8 cellular contexts compared by ENCODE assay signal in genomic region chr6:392441-393390, GRCh38. TPM values are rescaled to one million over a fixed set of nuclear protein-coding genes. Genes with fewer than 3 reads are reported as not detected.
DNase-seq lines count a peak whose midpoint lies in the region; ATAC-seq and TF ChIP-seq lines count a peak whose summit lies in the region.

No MANE protein-coding gene starts in this region.

- CTCF ChIA-PET in activated CD4-positive, alpha-beta memory T cell treated with anti-CD3 and anti-CD28 coated beads, Interleukin-2, amount 10 ng/mL, durations not matched to agents 7 days and 5 days (lab: Charles Lee): interaction anchor here (0.5 to 7.3 kb wide), 15 partner anchors 12 to 280 kb away, joined by 3 to 57 read pairs (median 3); no protein-coding TSS in a partner anchor

- H3K27ac ChIP-seq in thyroid gland: no peak overlapping the region

- TF ChIP-seq POLR2A in GM18526 (IDR thresholded peaks at IDR 0.05; ENCODE audit: extremely low read depth, insufficient read length): peak; percentile 36
- no peak for TF ChIP-seq POLR2A in thyroid gland (IDR thresholded peaks at IDR 0.05)

- no peak for TF ChIP-seq CTCF in thyroid gland (IDR thresholded peaks at IDR 0.05)

- peaks cover 18% of the 10 kb centered on the region for H3K27me3 ChIP-seq in thyroid gland

- H3K4me3 Mint-ChIP-seq in activated CD4-positive, alpha-beta memory T cell treated with anti-CD3 and anti-CD28 coated beads, Interleukin-2, amount 10 ng/mL, durations not matched to agents 7 days and 5 days: peak overlapping the region; percentile 98

- no peaks in the 10 kb centered on the region for H3K9me3 ChIP-seq in thyroid gland

- no peaks in the 10 kb centered on the region for H3K27me3 Mint-ChIP-seq in activated CD4-positive, alpha-beta memory T cell treated with anti-CD3 and anti-CD28 coated beads, Interleukin-2, amount 10 ng/mL, durations not matched to agents 7 days and 5 days

- POLR2A ChIA-PET in activated CD4-positive, alpha-beta memory T cell treated with anti-CD3 and anti-CD28 coated beads, Interleukin-2, amount 10 ng/mL, durations not matched to agents 7 days and 5 days (lab: Charles Lee): interaction anchor here (0.5 to 8.3 kb wide), 53 partner anchors 10 to 1135 kb away, joined by 3 to 328 read pairs (median 7); partner anchors contain the start of genes DUSP22 and EXOC2

- peak; percentile 64 for DNase-seq in activated CD4-positive, alpha-beta memory T cell treated with anti-CD3 and anti-CD28 coated beads, Interleukin-2, amount 10 ng/mL, durations not matched to agents 7 days and 5 days
- DNase-seq in left cardiac atrium (no peak), skeletal muscle cell (ENCODE audit: low read depth) (no peak), cerebellar nuclear complex (lab: John Stamatoyannopoulos, UW) (no peak), thyroid gland (no peak), cortex of kidney (lab: John Stamatoyannopoulos, UW) (no peak), SIG-M5 treated with dmso at 0.1 percent for 504 hours (lab: John Stamatoyannopoulos, UW; ENCODE audit: unreplicated experiment) (no peak)

- H3K9me3 Mint-ChIP-seq in activated CD4-positive, alpha-beta memory T cell treated with anti-CD3 and anti-CD28 coated beads, Interleukin-2, amount 10 ng/mL, durations not matched to agents 7 days and 5 days: no peaks in the 10 kb centered on the region

- no peaks in the 10 kb centered on the region for H3K36me3 ChIP-seq in thyroid gland

- WGBS in thyroid gland, 2 donors: 2 to 3% methylated on average over 32 to 58 of the region's 108 CpGs

- peaks cover 13 to 31% of the 10 kb centered on the region in 2 donors for H3K4me1 ChIP-seq in thyroid gland

- peak; percentile 16 to 23 for ATAC-seq in left cardiac atrium

- H3K36me3 Mint-ChIP-seq in activated CD4-positive, alpha-beta memory T cell treated with anti-CD3 and anti-CD28 coated beads, Interleukin-2, amount 10 ng/mL, durations not matched to agents 7 days and 5 days (ENCODE audit: low read depth): peaks cover 48% of the 10 kb centered on the region

- peaks cover 65% of the 10 kb centered on the region for H3K4me1 Mint-ChIP-seq in activated CD4-positive, alpha-beta memory T cell treated with anti-CD3 and anti-CD28 coated beads, Interleukin-2, amount 10 ng/mL, durations not matched to agents 7 days and 5 days

- intact Hi-C loops in left cardiac atrium (cut with DNase I) (no loop called here), thyroid gland (cut with DNase I) (no loop called here)

- peak overlapping the region; percentile 96 for H3K27ac Mint-ChIP-seq in activated CD4-positive, alpha-beta memory T cell treated with anti-CD3 and anti-CD28 coated beads, Interleukin-2, amount 10 ng/mL, durations not matched to agents 7 days and 5 days

- H3K4me3 ChIP-seq in skeletal muscle cell (ENCODE audit: low read depth, low read length): peak overlapping the region; percentile 38
- peak overlapping the region in 1 of 3 donors; percentile 27 for H3K4me3 ChIP-seq in thyroid gland (replicated peaks in 1 of 3)

RNA-seq across cellular contexts. Expression of gene IRF4, which starts 1.2 kb away (rescaled TPM):
- total RNA-seq in activated CD4-positive, alpha-beta memory T cell treated with anti-CD3 and anti-CD28 coated beads, Interleukin-2, amount 10 ng/mL, durations not matched to agents 7 days and 5 days: 100 to 1,000 TPM; 171 to 178 TPM
- total RNA-seq in left cardiac atrium (1 to 10 TPM in 1 of 2 donors, under 1 TPM in 1; 0.65 to 1.6 TPM), thyroid gland (1 to 10 TPM in 3 of 4 donors, under 1 TPM in 1; 0.54 to 2.3 (median 1.3) TPM)

Comparison
In these comparisons a context has a peak if more than half of its experiments do, and no peak if none do; other contexts are left out.
1. RNA of gene IRF4, which starts 1.2 kb away (total RNA-seq): 171 to 178 TPM in activated CD4-positive, alpha-beta memory T cell treated with anti-CD3 and anti-CD28 coated beads, Interleukin-2, amount 10 ng/mL, durations not matched to agents 7 days and 5 days; 0.65 to 1.6 TPM in left cardiac atrium and 0.54 to 2.3 TPM in thyroid gland; every median in the first group is over 10 times any median in the second.